Comparison of ENCODE assay signal across 10 cellular contexts in the genomic region with DNA sequence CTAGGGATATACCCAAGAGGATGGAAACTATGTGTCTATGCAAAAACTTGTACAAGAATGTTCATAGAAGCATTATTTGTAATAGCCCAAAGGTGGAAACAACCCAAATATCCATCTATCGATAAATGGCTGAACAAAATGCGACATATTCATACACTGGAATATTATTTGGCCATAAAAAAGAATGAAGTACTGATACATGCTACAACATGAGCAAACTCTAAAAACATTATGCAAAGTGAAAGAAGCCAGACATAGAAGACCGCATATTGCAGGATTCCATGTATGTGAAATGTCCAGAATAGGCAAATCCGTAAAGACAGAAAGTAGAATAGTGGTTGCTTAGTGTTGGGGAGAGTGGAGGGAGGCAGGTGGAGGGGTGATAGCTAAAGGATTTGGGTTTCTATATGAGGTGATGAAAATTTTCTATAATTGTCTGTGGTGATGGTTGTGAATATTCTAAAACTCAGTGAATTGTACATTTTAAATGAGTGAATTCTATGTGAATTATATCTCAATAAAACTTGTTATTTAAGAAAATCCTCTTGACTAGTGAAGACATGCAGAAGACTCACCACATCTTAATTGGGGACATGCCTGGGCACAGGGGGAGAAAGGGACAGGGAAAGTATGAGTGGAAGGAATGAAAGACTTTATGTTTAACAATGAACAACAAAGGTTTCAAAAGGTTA. TPM values are rescaled to one million over a fixed set of nuclear protein-coding genes. Genes with fewer than 3 reads are reported as not detected.
DNase-seq lines count a peak whose midpoint lies in the region; ATAC-seq and TF ChIP-seq lines count a peak whose summit lies in the region.
"Had no signal": no experiment of that assay in that cellular context is flagged by ENCODE, and none has a peak within 500 bp of the region (broad histone marks: within the 10 kb centered on the region; RNA-seq: fewer than 3 reads in every experiment).

No MANE protein-coding gene starts in this region.

- no peaks in the 10 kb centered on the region for H3K27me3 ChIP-seq in lower lobe of right lung (ENCODE audit: low read depth)
- no peaks in the 10 kb centered on the region for H3K27me3 ChIP-seq in thyroid gland

- peaks cover 11% of the 10 kb centered on the region for H3K36me3 Mint-ChIP-seq in activated T-cell treated with anti-CD3 and anti-CD28 coated beads, Interleukin-2, amount 50 U/mL, for 24 hours (ENCODE audit: low read depth)
- H3K36me3 Mint-ChIP-seq in activated T-helper 1 cell treated with anti-CD3 and anti-CD28 coated beads, Interleukin-12 subunit alpha, Interleukin-12 subunit beta, Interleukin-2, Interleukin-4 antibody, amounts not matched to agents 30 ng/mL and 10 ng/mL and 1 ng/mL, durations not matched to agents 14 hours and 24 hours and 36 hours (ENCODE audit: low read depth): peaks cover 4% of the 10 kb centered on the region

- H3K27ac Mint-ChIP-seq in activated T-cell treated with anti-CD3 and anti-CD28 coated beads, Interleukin-2, amount 50 U/mL, for 24 hours: peak overlapping the region; percentile 24
- H3K27ac Mint-ChIP-seq in activated T-helper 1 cell treated with anti-CD3 and anti-CD28 coated beads, Interleukin-12 subunit alpha, Interleukin-12 subunit beta, Interleukin-2, Interleukin-4 antibody, amounts not matched to agents 30 ng/mL and 10 ng/mL and 1 ng/mL, durations not matched to agents 14 hours and 24 hours and 36 hours: peak overlapping the region; percentile 2

- intact Hi-C loops in activated T-helper 1 cell treated with anti-CD3 and anti-CD28 coated beads, Interleukin-12 subunit alpha, Interleukin-12 subunit beta, Interleukin-2, Interleukin-4 antibody, amounts not matched to agents 30 ng/mL and 10 ng/mL and 1 ng/mL, durations not matched to agents 14 hours and 24 hours and 36 hours (cut with micrococcal nuclease): loop anchor here (1.0 to 2.0 kb wide), 8 partner anchors 28 to 430 kb away; a partner anchor contains a TSS
- intact Hi-C loops in lower lobe of right lung (cut with DNase I): no loop called here
- intact Hi-C loops in thyroid gland (cut with DNase I): loop anchor here (2.0 to 10.0 kb wide), 2 partner anchors 71 to 139 kb away; a partner anchor contains a TSS

- no peaks in the 10 kb centered on the region for H3K9me3 Mint-ChIP-seq in activated T-cell treated with anti-CD3 and anti-CD28 coated beads, Interleukin-2, amount 50 U/mL, for 24 hours
- no peaks in the 10 kb centered on the region for H3K9me3 Mint-ChIP-seq in activated T-helper 1 cell treated with anti-CD3 and anti-CD28 coated beads, Interleukin-12 subunit alpha, Interleukin-12 subunit beta, Interleukin-2, Interleukin-4 antibody, amounts not matched to agents 30 ng/mL and 10 ng/mL and 1 ng/mL, durations not matched to agents 14 hours and 24 hours and 36 hours

- TF ChIP-seq POLR2A in thyroid gland (IDR thresholded peaks at IDR 0.05): no peak

- H3K4me3 Mint-ChIP-seq in activated T-cell treated with anti-CD3 and anti-CD28 coated beads, Interleukin-2, amount 50 U/mL, for 24 hours: no peak overlapping the region
- no peak overlapping the region for H3K4me3 Mint-ChIP-seq in activated T-helper 1 cell treated with anti-CD3 and anti-CD28 coated beads, Interleukin-12 subunit alpha, Interleukin-12 subunit beta, Interleukin-2, Interleukin-4 antibody, amounts not matched to agents 30 ng/mL and 10 ng/mL and 1 ng/mL, durations not matched to agents 14 hours and 24 hours and 36 hours

- H3K4me1 ChIP-seq in lower lobe of right lung (peaks cover 58% of the 10 kb centered on the region), thyroid gland (peaks cover 0 to 14% of the 10 kb centered on the region in 2 donors)

- WGBS in thyroid gland, 2 donors: 97 to 99% methylated on average over 4 of the region's 4 CpGs

- no peaks in the 10 kb centered on the region for H3K27me3 Mint-ChIP-seq in activated T-cell treated with anti-CD3 and anti-CD28 coated beads, Interleukin-2, amount 50 U/mL, for 24 hours
- no peaks in the 10 kb centered on the region for H3K27me3 Mint-ChIP-seq in activated T-helper 1 cell treated with anti-CD3 and anti-CD28 coated beads, Interleukin-12 subunit alpha, Interleukin-12 subunit beta, Interleukin-2, Interleukin-4 antibody, amounts not matched to agents 30 ng/mL and 10 ng/mL and 1 ng/mL, durations not matched to agents 14 hours and 24 hours and 36 hours (ENCODE audit: insufficient read depth)

- ATAC-seq in lower lobe of right lung (no peak), HG03175 (IDR thresholded peaks at IDR 0.05; ENCODE audit: unreplicated experiment) (no peak)

- H3K4me3 ChIP-seq in lower lobe of right lung: no peak overlapping the region
- H3K4me3 ChIP-seq in thyroid gland (replicated peaks in 1 of 3): no peak overlapping the region

- peaks cover 31% of the 10 kb centered on the region for H3K4me1 Mint-ChIP-seq in activated T-cell treated with anti-CD3 and anti-CD28 coated beads, Interleukin-2, amount 50 U/mL, for 24 hours (ENCODE audit: low read depth)
- peaks cover 17% of the 10 kb centered on the region for H3K4me1 Mint-ChIP-seq in activated T-helper 1 cell treated with anti-CD3 and anti-CD28 coated beads, Interleukin-12 subunit alpha, Interleukin-12 subunit beta, Interleukin-2, Interleukin-4 antibody, amounts not matched to agents 30 ng/mL and 10 ng/mL and 1 ng/mL, durations not matched to agents 14 hours and 24 hours and 36 hours (ENCODE audit: low read depth)

- no peaks in the 10 kb centered on the region for H3K9me3 ChIP-seq in lower lobe of right lung
- H3K9me3 ChIP-seq in thyroid gland: no peaks in the 10 kb centered on the region

- H3K36me3 ChIP-seq in lower lobe of right lung (peaks cover 24% of the 10 kb centered on the region), thyroid gland (peaks cover 0 to 2% of the 10 kb centered on the region in 2 donors)

- H3K27ac ChIP-seq in lower lobe of right lung: peak overlapping the region; percentile 73
- peak overlapping the region; percentile 65 to 84 (median 80) for H3K27ac ChIP-seq in thyroid gland

- no peak for TF ChIP-seq CTCF in lower lobe of right lung (IDR thresholded peaks at IDR 0.05)
- no peak for TF ChIP-seq CTCF in thyroid gland (IDR thresholded peaks at IDR 0.05)

- DNase-seq in activated T-cell treated with anti-CD3 and anti-CD28 coated beads, Interleukin-2, amount 50 U/mL, for 24 hours: no peak
- no peak for DNase-seq in activated T-cell treated with anti-CD3 and anti-CD28 coated beads, Interleukin-2, amount 50 U/mL, for 1 hour
- DNase-seq in activated T-helper 1 cell treated with anti-CD3 and anti-CD28 coated beads, Interleukin-12 subunit alpha, Interleukin-12 subunit beta, Interleukin-2, Interleukin-4 antibody, amounts not matched to agents 30 ng/mL and 10 ng/mL and 1 ng/mL, durations not matched to agents 14 hours and 24 hours and 36 hours (ENCODE audit: low spot score): no peak
- DNase-seq in lower lobe of right lung (no peak), thyroid gland (no peak), NCI-H2081 treated with DMSO at 0.1 percent for 48 hours (lab: John Stamatoyannopoulos, UW) (no peak), NCI-H146 treated with DMSO at 0.1 percent for 48 hours (lab: John Stamatoyannopoulos, UW; ENCODE audit: unreplicated experiment) (no peak)
- DNase-seq: NCI-H510A treated with DMSO at 0.1 percent for 48 hours; stimulated activated CD4-positive, alpha-beta T cell treated with anti-CD3 and anti-CD28 coated beads, Interleukin-1b, Interleukin-23, amount 100 ng/mL, for 48 hours had no signal

RNA-seq across cellular contexts. Expression of a gene that starts 29.8 kb away (rescaled TPM):
- 51.9 and 53.5 TPM in 2 replicates for total RNA-seq in activated T-helper 1 cell treated with anti-CD3 and anti-CD28 coated beads, Interleukin-12 subunit alpha, Interleukin-12 subunit beta, Interleukin-2, Interleukin-4 antibody, amounts not matched to agents 30 ng/mL and 10 ng/mL and 1 ng/mL, durations not matched to agents 14 hours and 24 hours and 36 hours
- total RNA-seq in lower lobe of right lung (59.9 TPM), thyroid gland (1 to 10 TPM; 2.1 to 6.0 (median 2.8) TPM)
